In genomic region chr4:121696641-121697461, GRCh38 we compare ENCODE assay signal across 8 cellular contexts.
DNase-seq lines count a peak whose midpoint lies in the region; ATAC-seq and TF ChIP-seq lines count a peak whose summit lies in the region.

Gene ANXA5 (minus strand): TSS chr4:121696980. CDS start chr4:121696589, 391 bp downstream.

- H3K27ac ChIP-seq in caudate nucleus (ENCODE audit: low read depth, low read length) = peak within 1 kb of the TSS; percentile 78

- DNase-seq in NCI-H2107 (lab: John Stamatoyannopoulos, UW) (peak; percentile 49), NCI-H2107 treated with DMSO at 0.1 percent for 48 hours (lab: John Stamatoyannopoulos, UW; ENCODE audit: unreplicated experiment) (no peak), NCI-H2171 (lab: John Stamatoyannopoulos, UW) (peak; percentile 18), caudate nucleus (lab: John Stamatoyannopoulos, UW) (peak in 58 of 61 donors; percentile 21 to 87 (median 68)), iris pigment epithelial cell (ENCODE audit: low read depth) (peak; percentile 93)
- peak; percentile 46 to 73 for DNase-seq in stimulated activated CD4-positive, alpha-beta T cell treated with anti-CD3 and anti-CD28 coated beads, Interleukin-12 subunit alpha, Interleukin-12 subunit beta, amount 100 ng/mL, for 24 hours (ENCODE audit: low read depth in 2 of 2)

- TF ChIP-seq CTCF in WI38 (IDR thresholded peaks at IDR 0.05; ENCODE audit: low read depth, low read length) = no peak

- peak; percentile 86 for ATAC-seq in HG02870 (IDR thresholded peaks at IDR 0.05; ENCODE audit: unreplicated experiment)

- H3K4me3 ChIP-seq in WI38 (ENCODE audit: low read depth, low read length) = peak within 1 kb of the TSS; percentile 98
